20 cellular contexts compared by ENCODE assay signal in the genomic region with DNA sequence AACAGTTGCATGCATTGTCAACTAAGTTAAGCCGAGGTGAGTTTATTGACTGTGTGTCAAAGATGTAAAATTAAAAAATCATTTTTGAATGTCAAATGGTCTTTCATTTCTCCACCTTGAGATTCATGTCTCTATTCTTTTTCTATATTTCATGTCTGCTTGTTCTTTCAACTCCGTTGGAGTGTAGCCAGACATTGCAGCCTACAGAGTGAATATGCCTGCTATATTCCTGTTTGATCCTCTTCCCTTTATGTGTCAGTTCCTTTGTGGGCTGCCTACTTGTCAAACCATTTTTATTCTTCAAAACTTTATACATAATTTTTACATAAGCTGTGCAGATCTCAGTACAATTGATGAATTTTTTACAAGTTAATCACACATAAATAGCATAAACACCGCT.
"Had no signal": no experiment of that assay in that cellular context is flagged by ENCODE, and none has a peak within 500 bp of the region (broad histone marks: within the 10 kb centered on the region; RNA-seq: fewer than 3 reads in every experiment).

No MANE protein-coding gene starts in this region.

- H3K36me3 ChIP-seq: brain microvascular endothelial cell, cardiac muscle cell had no signal

- H3K27me3 ChIP-seq: brain microvascular endothelial cell, cardiac muscle cell had no signal

- H3K4me3 ChIP-seq: cardiac muscle cell had no signal

- ATAC-seq: activated T-cell treated with anti-CD3 and anti-CD28 coated beads, Interleukin-2, amount 50 U/mL, for 4 hours; PC-3 had no signal

- H3K27ac ChIP-seq: brain microvascular endothelial cell, cardiac muscle cell, VCaP had no signal

- FAIRE-seq: RCC 7860 had no signal

- DNase-seq: activated CD4-positive, alpha-beta memory T cell treated with anti-CD3 and anti-CD28 coated beads for 36 hours; activated CD4-positive, alpha-beta T cell treated with anti-CD3 and anti-CD28 coated beads, Interleukin-2, amount 10 ng/mL, durations not matched to agents 7 days and 5 days; activated CD4-positive, CD25-positive, alpha-beta regulatory T cell; activated CD8-positive, alpha-beta memory T cell treated with anti-CD3 and anti-CD28 coated beads for 24 hours; activated gamma-delta T cell; activated naive CD4-positive, alpha-beta T cell treated with anti-CD3 and anti-CD28 coated beads for 36 hours; activated T-cell treated with anti-CD3 and anti-CD28 coated beads, Interleukin-2, amount 50 U/mL, for 4 hours; brain microvascular endothelial cell; KG1; NCI-H1048; NCI-H187; NCI-H2171 treated with DMSO at 0.1 percent for 48 hours; NCI-H226; NCI-H524 treated with DMSO at 0.1 percent for 48 hours; PC-3; SIG-M5; T-helper 1 cell had no signal
